In genomic region chr13:46624353-46624752, GRCh38 we compare ENCODE assay signal across 20 cellular contexts.
A peak's percentile ranks its signal among the peaks of the same experiment; 100 is the strongest.
DNase-seq lines count a peak whose midpoint lies in the region; ATAC-seq and TF ChIP-seq lines count a peak whose summit lies in the region.
"Had no signal": no experiment of that assay in that cellular context is flagged by ENCODE, and none has a peak within 500 bp of the region (broad histone marks: within the 10 kb centered on the region; RNA-seq: fewer than 3 reads in every experiment).

No MANE protein-coding gene starts in this region.

- H3K9me2 ChIP-seq in DOHH2 (replicated peaks; ENCODE audit: control insufficient read depth, low read length): no peaks in the 10 kb centered on the region

- peaks cover 42% of the 10 kb centered on the region for H3K4me1 Mint-ChIP-seq in type B pancreatic cell (ENCODE audit: unreplicated experiment)
- H3K4me1 Mint-ChIP-seq in naive thymus-derived CD4-positive, alpha-beta T cell: peaks cover 25 to 79% (median 72%) of the 10 kb centered on the region in 7 donors

- H3K27ac ChIP-seq in DOHH2 (ENCODE audit: low read depth, low read length) (no peak overlapping the region), esophagus muscularis mucosa (replicated peaks in 1 of 4) (peak overlapping the region; percentile 36 to 74 (median 56))
- H3K27ac ChIP-seq in naive thymus-derived CD4-positive, alpha-beta T cell (ENCODE audit: low read depth, low read length): no peak overlapping the region
- H3K27ac ChIP-seq: epithelial cell of prostate, parathyroid adenoma, transverse colon had no signal

- DNase-seq in esophagus muscularis mucosa (ENCODE audit: extremely low spot score): no peak
- DNase-seq in type B pancreatic cell (ENCODE audit: extremely low spot score, unreplicated experiment): no peak
- DNase-seq in HK-2 (ENCODE audit: unreplicated experiment): no peak
- no peak for DNase-seq in amygdala (lab: John Stamatoyannopoulos, UW)
- DNase-seq in naive thymus-derived CD4-positive, alpha-beta T cell: no peak
- DNase-seq: activated CD4-positive, alpha-beta T cell treated with anti-CD3 and anti-CD28 coated beads, Interleukin-2, amount 10 ng/mL, durations not matched to agents 24 days and 14 days; activated naive CD8-positive, alpha-beta T cell treated with anti-CD3 and anti-CD28 coated beads, Interleukin-2, amount 50 U/mL, for 24 hours; Calu3; kidney; NCI-H2029 treated with DMSO at 0.1 percent for 48 hours; NCI-H510A treated with DMSO at 0.1 percent for 48 hours; stimulated activated CD4-positive, alpha-beta T cell treated with anti-CD3 and anti-CD28 coated beads, Interleukin-1b, Interleukin-23, amount 100 ng/mL, for 48 hours; transverse colon had no signal

- H3K36me3 ChIP-seq in DOHH2 (ENCODE audit: control insufficient read depth, low read length): no peaks in the 10 kb centered on the region
- no peaks in the 10 kb centered on the region for H3K36me3 ChIP-seq in esophagus muscularis mucosa
- no peaks in the 10 kb centered on the region for H3K36me3 ChIP-seq in naive thymus-derived CD4-positive, alpha-beta T cell (ENCODE audit: control insufficient read depth in 2 of 3, insufficient read depth in 3 of 3, low read length in 3 of 3)
- H3K36me3 ChIP-seq: transverse colon had no signal

- CTCF ChIA-PET in naive thymus-derived CD4-positive, alpha-beta T cell (lab: Charles Lee): interaction anchor here (0.5 kb wide), 1 partner anchor 320 kb away, joined by 4 read pairs; no protein-coding TSS in a partner anchor

- H3K4me1 ChIP-seq in DOHH2 (ENCODE audit: control insufficient read depth, low read length) (peaks cover 79% of the 10 kb centered on the region), esophagus muscularis mucosa (peaks cover 47 to 88% (median 73%) of the 10 kb centered on the region in 4 donors)
- peaks cover 10 to 11% of the 10 kb centered on the region in 2 donors for H3K4me1 ChIP-seq in naive thymus-derived CD4-positive, alpha-beta T cell (ENCODE audit: control insufficient read depth in 2 of 2, insufficient read depth in 2 of 2, low read length in 2 of 2)

- no peak for TF ChIP-seq POLR2A in esophagus muscularis mucosa (IDR thresholded peaks at IDR 0.05; ENCODE audit: low read depth)

- ATAC-seq in GM19463 (IDR thresholded peaks at IDR 0.05; ENCODE audit: unreplicated experiment): peak; percentile 40
- peak; percentile 60 for ATAC-seq in HG02885 (IDR thresholded peaks at IDR 0.05; ENCODE audit: poor library complexity, unreplicated experiment)
- no peak for ATAC-seq in naive thymus-derived CD4-positive, alpha-beta T cell
- ATAC-seq: activated naive CD8-positive, alpha-beta T cell treated with anti-CD3 and anti-CD28 coated beads, Interleukin-2, amount 50 U/mL, for 24 hours had no signal

- H3K27me3 ChIP-seq in DOHH2 (ENCODE audit: control insufficient read depth, low read length): no peaks in the 10 kb centered on the region
- H3K27me3 ChIP-seq in esophagus muscularis mucosa: no peaks in the 10 kb centered on the region
- H3K27me3 ChIP-seq in naive thymus-derived CD4-positive, alpha-beta T cell (ENCODE audit: control insufficient read depth in 2 of 2, insufficient read depth in 2 of 2, low read length in 2 of 2): no peaks in the 10 kb centered on the region
- H3K27me3 ChIP-seq: transverse colon had no signal

- POLR2A ChIA-PET in naive thymus-derived CD4-positive, alpha-beta T cell (lab: Charles Lee): no interaction called here

- peaks cover 7% of the 10 kb centered on the region for H3K36me3 Mint-ChIP-seq in type B pancreatic cell
- peaks cover 0 to 3% (median 0%) of the 10 kb centered on the region in 5 donors for H3K36me3 Mint-ChIP-seq in naive thymus-derived CD4-positive, alpha-beta T cell

- no peaks in the 10 kb centered on the region for H3K9me3 Mint-ChIP-seq in type B pancreatic cell
- peaks cover 0 to 2% (median 0%) of the 10 kb centered on the region in 11 donors for H3K9me3 Mint-ChIP-seq in naive thymus-derived CD4-positive, alpha-beta T cell
- H3K9me3 Mint-ChIP-seq: activated CD4-positive, alpha-beta T cell treated with anti-CD3 and anti-CD28 coated beads, Interleukin-2, amount 10 ng/mL, durations not matched to agents 24 days and 14 days; activated naive CD8-positive, alpha-beta T cell treated with anti-CD3 and anti-CD28 coated beads, Interleukin-2, amount 50 U/mL, for 24 hours; stimulated activated naive CD8-positive, alpha-beta T cell treated with anti-CD3 and anti-CD28 coated beads, Interleukin-15, Interleukin-2, amounts not matched to agents 100 ng/mL and 50 ng/mL, for 24 hours had no signal

- H3K27me3 Mint-ChIP-seq in type B pancreatic cell: no peaks in the 10 kb centered on the region
- no peaks in the 10 kb centered on the region for H3K27me3 Mint-ChIP-seq in naive thymus-derived CD4-positive, alpha-beta T cell
- H3K27me3 Mint-ChIP-seq: activated CD4-positive, alpha-beta T cell treated with anti-CD3 and anti-CD28 coated beads, Interleukin-2, amount 10 ng/mL, durations not matched to agents 24 days and 14 days; activated naive CD8-positive, alpha-beta T cell treated with anti-CD3 and anti-CD28 coated beads, Interleukin-2, amount 50 U/mL, for 24 hours; stimulated activated naive CD8-positive, alpha-beta T cell treated with anti-CD3 and anti-CD28 coated beads, Interleukin-15, Interleukin-2, amounts not matched to agents 100 ng/mL and 50 ng/mL, for 24 hours had no signal

- no peak for TF ChIP-seq EP300 in esophagus muscularis mucosa (IDR thresholded peaks at IDR 0.05)

- H3K79me2 ChIP-seq in DOHH2 (ENCODE audit: control insufficient read depth, low read length): peaks cover 93% of the 10 kb centered on the region

- no peaks in the 10 kb centered on the region for H3K9me3 ChIP-seq in DOHH2 (ENCODE audit: control insufficient read depth, insufficient read depth, low read length)
- H3K9me3 ChIP-seq in esophagus muscularis mucosa: no peaks in the 10 kb centered on the region
- no peaks in the 10 kb centered on the region for H3K9me3 ChIP-seq in naive thymus-derived CD4-positive, alpha-beta T cell (ENCODE audit: control insufficient read depth in 2 of 3, low read length in 3 of 3)
- H3K9me3 ChIP-seq: transverse colon had no signal

- 71% methylated on average over 3 of the region's 3 CpGs for WGBS in esophagus muscularis mucosa

- H3K4me3 ChIP-seq in DOHH2 (ENCODE audit: low read length) (peak overlapping the region; percentile 31), esophagus muscularis mucosa (no peak overlapping the region)
- no peak overlapping the region for H3K4me3 ChIP-seq in naive thymus-derived CD4-positive, alpha-beta T cell (ENCODE audit: low read length)
- H3K4me3 ChIP-seq: lung, transverse colon had no signal

- TF ChIP-seq CTCF in DOHH2 (IDR thresholded peaks at IDR 0.05; ENCODE audit: low read depth, low read length, poor library complexity, severe bottlenecking) (no peak), esophagus muscularis mucosa (IDR thresholded peaks at IDR 0.05) (no peak), type B pancreatic cell (conservative IDR thresholded peaks at IDR 0.05) (no peak)

- H3K27ac Mint-ChIP-seq in type B pancreatic cell: no peak overlapping the region
- peak overlapping the region in 3 of 9 donors; percentile 8 to 75 (median 15) for H3K27ac Mint-ChIP-seq in naive thymus-derived CD4-positive, alpha-beta T cell
- H3K27ac Mint-ChIP-seq: activated CD4-positive, alpha-beta T cell treated with anti-CD3 and anti-CD28 coated beads, Interleukin-2, amount 10 ng/mL, durations not matched to agents 24 days and 14 days; activated naive CD8-positive, alpha-beta T cell treated with anti-CD3 and anti-CD28 coated beads, Interleukin-2, amount 50 U/mL, for 24 hours; stimulated activated naive CD8-positive, alpha-beta T cell treated with anti-CD3 and anti-CD28 coated beads, Interleukin-15, Interleukin-2, amounts not matched to agents 100 ng/mL and 50 ng/mL, for 24 hours had no signal

- intact Hi-C loops in esophagus muscularis mucosa (cut with DNase I): loop anchor here (5.0 kb wide), 1 partner anchor 72 kb away; the partner anchor contains the start of gene LRCH1
- intact Hi-C loops in naive thymus-derived CD4-positive, alpha-beta T cell (cut with micrococcal nuclease): no loop called here

- peak overlapping the region; percentile 49 for H3K4me2 ChIP-seq in DOHH2 (ENCODE audit: low read length)

- no peak overlapping the region for H3K4me3 Mint-ChIP-seq in type B pancreatic cell
- no peak overlapping the region for H3K4me3 Mint-ChIP-seq in naive thymus-derived CD4-positive, alpha-beta T cell
- H3K4me3 Mint-ChIP-seq: activated CD4-positive, alpha-beta T cell treated with anti-CD3 and anti-CD28 coated beads, Interleukin-2, amount 10 ng/mL, durations not matched to agents 24 days and 14 days; activated naive CD8-positive, alpha-beta T cell treated with anti-CD3 and anti-CD28 coated beads, Interleukin-2, amount 50 U/mL, for 24 hours; stimulated activated naive CD8-positive, alpha-beta T cell treated with anti-CD3 and anti-CD28 coated beads, Interleukin-15, Interleukin-2, amounts not matched to agents 100 ng/mL and 50 ng/mL, for 24 hours had no signal

- no peaks in the 10 kb centered on the region; the same call in 1 of the 2 replicates for H3F3A ChIP-seq in DOHH2 (ENCODE audit: control insufficient read depth, insufficient read depth)

- H4K20me1 ChIP-seq in DOHH2 (ENCODE audit: control insufficient read depth, insufficient read depth, low read depth, low read length): peaks cover 9% of the 10 kb centered on the region; the same call in 1 of the 2 replicates

Comparison
In these comparisons a context has a peak if more than half of its experiments do, and no peak if none do; other contexts are left out.
1. H3K27ac ChIP-seq: peak in esophagus muscularis mucosa (4 of 4); none in DOHH2 (single experiment) and naive thymus-derived CD4-positive, alpha-beta T cell (single experiment).